17 cellular contexts compared by ENCODE assay signal in the genomic region with DNA sequence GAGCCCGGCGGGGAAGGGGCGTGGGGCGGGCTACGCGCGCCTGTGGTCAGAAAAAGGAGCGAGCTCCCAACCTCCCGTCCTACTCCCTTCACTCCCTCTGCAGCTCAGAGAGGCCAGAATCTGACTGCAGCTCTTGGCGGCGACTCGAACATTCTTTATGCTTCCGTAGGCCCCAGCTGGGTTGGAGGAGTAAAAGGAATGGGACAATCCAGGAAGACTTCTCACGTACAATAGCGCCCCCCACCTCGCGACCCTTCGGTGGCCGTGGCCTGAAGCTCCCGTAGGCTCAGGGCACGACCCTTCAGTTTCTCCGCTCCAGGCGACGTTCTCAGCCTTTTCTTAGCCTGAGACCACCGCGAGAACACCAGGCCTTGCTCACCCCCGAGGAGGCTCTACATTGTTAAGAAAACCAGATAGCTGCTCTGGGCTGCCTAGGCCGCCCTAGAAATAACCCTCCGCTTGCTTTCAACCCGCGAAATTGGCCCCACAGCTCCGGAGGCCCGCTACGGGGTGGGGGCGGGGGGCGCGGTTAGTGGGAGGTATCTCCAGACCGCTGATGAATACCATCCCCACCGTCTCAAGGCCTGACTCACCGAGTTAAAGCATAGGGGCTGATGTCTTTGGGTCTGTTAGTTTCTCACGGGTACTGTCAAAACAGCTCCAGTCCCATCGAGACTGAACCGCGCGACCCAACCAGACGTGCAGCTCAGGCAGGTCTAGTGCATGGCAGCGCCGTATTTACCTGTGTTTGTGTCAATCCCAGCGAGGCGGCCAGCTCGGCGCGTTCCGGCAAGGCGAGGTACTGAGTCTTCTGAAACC. TPM values are rescaled to one million over a fixed set of nuclear protein-coding genes. Genes with fewer than 3 reads are reported as not detected.
DNase-seq lines count a peak whose midpoint lies in the region; ATAC-seq and TF ChIP-seq lines count a peak whose summit lies in the region.
"Had no signal": no experiment of that assay in that cellular context is flagged by ENCODE, and none has a peak within 500 bp of the region (broad histone marks: within the 10 kb centered on the region; RNA-seq: fewer than 3 reads in every experiment).

No MANE protein-coding gene starts in this region.

- peaks cover 24% of the 10 kb centered on the region for H3K9me3 Mint-ChIP-seq in activated CD4-positive, alpha-beta T cell treated with anti-CD3 and anti-CD28 coated beads, Interleukin-2, amount 10 ng/mL, durations not matched to agents 24 days and 14 days
- peaks cover 0 to 8% (median 0%) of the 10 kb centered on the region in 3 donors for H3K9me3 Mint-ChIP-seq in IgD-negative memory B cell

- H3K4me3 Mint-ChIP-seq in activated CD4-positive, alpha-beta T cell treated with anti-CD3 and anti-CD28 coated beads, Interleukin-2, amount 10 ng/mL, durations not matched to agents 24 days and 14 days, result no peak overlapping the region
- H3K4me3 Mint-ChIP-seq in IgD-negative memory B cell, result no peak overlapping the region

- peaks cover 28% of the 10 kb centered on the region for H3K4me1 ChIP-seq in psoas muscle

- peaks cover 6% of the 10 kb centered on the region for H3K36me3 Mint-ChIP-seq in activated CD4-positive, alpha-beta T cell treated with anti-CD3 and anti-CD28 coated beads, Interleukin-2, amount 10 ng/mL, durations not matched to agents 24 days and 14 days (ENCODE audit: low read depth)
- peaks cover 2% of the 10 kb centered on the region for H3K36me3 Mint-ChIP-seq in IgD-negative memory B cell

- peak overlapping the region; percentile 26 for H3K4me3 ChIP-seq in psoas muscle

- 7 to 13% (median 13%) methylated on average over 55 of the region's 55 CpGs for WGBS in psoas muscle, 3 donors

- no peak for TF ChIP-seq CTCF in psoas muscle (IDR thresholded peaks at IDR 0.05)

- peaks cover 12% of the 10 kb centered on the region for H3K4me1 Mint-ChIP-seq in activated CD4-positive, alpha-beta T cell treated with anti-CD3 and anti-CD28 coated beads, Interleukin-2, amount 10 ng/mL, durations not matched to agents 24 days and 14 days
- peaks cover 11 to 12% (median 12%) of the 10 kb centered on the region in 3 donors for H3K4me1 Mint-ChIP-seq in IgD-negative memory B cell

- H3K27me3 ChIP-seq in psoas muscle (ENCODE audit: insufficient read depth in 3 of 3, low read length in 2 of 3), result peaks cover 2 to 98% (median 74%) of the 10 kb centered on the region in 3 donors

- no peaks in the 10 kb centered on the region for H3K36me3 ChIP-seq in psoas muscle (ENCODE audit: insufficient read depth in 1 of 2, low read depth in 1 of 2)
- H3K36me3 ChIP-seq: transverse colon had no signal

- intact Hi-C loops in activated CD4-positive, alpha-beta T cell treated with anti-CD3 and anti-CD28 coated beads, Interleukin-2, amount 10 ng/mL, durations not matched to agents 24 days and 14 days (cut with micrococcal nuclease), result loop anchor here (1.0 to 10.0 kb wide), 3 partner anchors 18 to 1593 kb away; a partner anchor contains a TSS
- intact Hi-C loops in psoas muscle (cut with DNase I), result no loop called here

- ATAC-seq in psoas muscle (no peak), GM19023 (IDR thresholded peaks at IDR 0.05; ENCODE audit: unreplicated experiment) (no peak)

- no peak for DNase-seq in activated CD4-positive, alpha-beta T cell treated with anti-CD3 and anti-CD28 coated beads, Interleukin-2, amount 10 ng/mL, durations not matched to agents 24 days and 14 days
- no peak for DNase-seq in activated CD4-positive, alpha-beta T cell treated with anti-CD3 and anti-CD28 coated beads for 1 hour
- DNase-seq in fibroblast of peridontal ligament (ENCODE audit: extremely low read depth), result peak; percentile 92
- no peak for DNase-seq in psoas muscle
- no peak for DNase-seq in UCSD-AML1 (lab: John Stamatoyannopoulos, UW; ENCODE audit: unreplicated experiment)
- DNase-seq in NOMO-1 treated with dmso at 0.1 percent for 144 hours (lab: John Stamatoyannopoulos, UW; ENCODE audit: unreplicated experiment), result no peak
- DNase-seq: central memory CD4-positive, alpha-beta T cell; NCI-H1092; NCI-H526; SIG-M5; transverse colon had no signal

- H3K9me3 ChIP-seq in psoas muscle, result no peaks in the 10 kb centered on the region
- H3K9me3 ChIP-seq: transverse colon had no signal

- peak overlapping the region; percentile 42 for H3K27ac Mint-ChIP-seq in activated CD4-positive, alpha-beta T cell treated with anti-CD3 and anti-CD28 coated beads, Interleukin-2, amount 10 ng/mL, durations not matched to agents 24 days and 14 days
- peak overlapping the region in 2 of 3 donors; percentile 55 to 79 for H3K27ac Mint-ChIP-seq in IgD-negative memory B cell

- peaks cover 91% of the 10 kb centered on the region for H3K27me3 Mint-ChIP-seq in activated CD4-positive, alpha-beta T cell treated with anti-CD3 and anti-CD28 coated beads, Interleukin-2, amount 10 ng/mL, durations not matched to agents 24 days and 14 days
- H3K27me3 Mint-ChIP-seq in IgD-negative memory B cell, result peaks cover 78% of the 10 kb centered on the region

- H3K27ac ChIP-seq in psoas muscle, result no peak overlapping the region
- H3K27ac ChIP-seq: transverse colon, VCaP had no signal

RNA-seq across cellular contexts. Expression of a gene that starts 3.0 kb away (rescaled TPM):
- total RNA-seq in activated CD4-positive, alpha-beta T cell treated with anti-CD3 and anti-CD28 coated beads, Interleukin-2, amount 10 ng/mL, durations not matched to agents 24 days and 14 days, result not detected in 2 replicates
- polyA plus RNA-seq in IgD-negative memory B cell, result not detected
- not detected for total RNA-seq in psoas muscle
- polyA plus RNA-seq in psoas muscle, result not detected
- total RNA-seq: HT-29, mononuclear cell, transverse colon had no signal
- polyA plus RNA-seq: AG04450 had no signal

RNA-seq across cellular contexts. Expression of a gene that starts 16.3 kb away (rescaled TPM):
- not detected in 2 replicates for total RNA-seq in activated CD4-positive, alpha-beta T cell treated with anti-CD3 and anti-CD28 coated beads, Interleukin-2, amount 10 ng/mL, durations not matched to agents 24 days and 14 days
- polyA plus RNA-seq in IgD-negative memory B cell, result not detected
- total RNA-seq in psoas muscle, result not detected
- polyA plus RNA-seq in psoas muscle, result not detected
- total RNA-seq: HT-29, mononuclear cell, transverse colon had no signal
- polyA plus RNA-seq: AG04450 had no signal
